In genomic region chr14:75279153-75279738, GRCh38 we compare ENCODE assay signal across 8 cellular contexts. TPM values are rescaled to one million over a fixed set of nuclear protein-coding genes. Genes with fewer than 3 reads are reported as not detected.
A peak's percentile ranks its signal among the peaks of the same experiment; 100 is the strongest.
DNase-seq lines count a peak whose midpoint lies in the region; ATAC-seq lines count a peak whose summit lies in the region.

No MANE protein-coding gene starts in this region.

- DNase-seq in NCI-H82 (lab: John Stamatoyannopoulos, UW) = peak; percentile 39
- DNase-seq in NCI-H82 treated with DMSO at 0.1 percent for 48 hours (lab: John Stamatoyannopoulos, UW; ENCODE audit: unreplicated experiment) = no peak
- DNase-seq in NCI-H2227 (lab: John Stamatoyannopoulos, UW; ENCODE audit: unreplicated experiment) = peak; percentile 69
- peak; percentile 64 for DNase-seq in activated CD8-positive, alpha-beta T cell treated with anti-CD3 and anti-CD28 coated beads, Interleukin-2, amount 10 ng/mL, durations not matched to agents 7 days and 5 days
- peak; percentile 21 for DNase-seq in epidermal melanocyte (ENCODE audit: insufficient read length, low spot score)
- DNase-seq in middle frontal gyrus (ENCODE audit: extremely low spot score, low spot score) = peak; percentile 34
- peak; percentile 40 for DNase-seq in stromal cell of bone marrow (ENCODE audit: low read depth)
- DNase-seq in NK-92 treated with Interleukin-12 subunit alpha and Interleukin-12 subunit beta, amount 100 ng/mL, for 24 hours (lab: John Stamatoyannopoulos, UW) = no peak

- H3K27ac Mint-ChIP-seq in activated CD8-positive, alpha-beta T cell treated with anti-CD3 and anti-CD28 coated beads, Interleukin-2, amount 10 ng/mL, durations not matched to agents 7 days and 5 days = peak overlapping the region; percentile 98

- ATAC-seq in activated CD8-positive, alpha-beta T cell treated with anti-CD3 and anti-CD28 coated beads, Interleukin-2, amount 10 ng/mL, durations not matched to agents 7 days and 5 days = no peak

- H3K9me3 Mint-ChIP-seq in activated CD8-positive, alpha-beta T cell treated with anti-CD3 and anti-CD28 coated beads, Interleukin-2, amount 10 ng/mL, durations not matched to agents 7 days and 5 days (ENCODE audit: insufficient read depth) = no peaks in the 10 kb centered on the region

- peaks cover 45% of the 10 kb centered on the region for H3K4me1 Mint-ChIP-seq in activated CD8-positive, alpha-beta T cell treated with anti-CD3 and anti-CD28 coated beads, Interleukin-2, amount 10 ng/mL, durations not matched to agents 7 days and 5 days (ENCODE audit: low read depth)

- peak overlapping the region; percentile 82 for H3K4me3 Mint-ChIP-seq in activated CD8-positive, alpha-beta T cell treated with anti-CD3 and anti-CD28 coated beads, Interleukin-2, amount 10 ng/mL, durations not matched to agents 7 days and 5 days

- CTCF ChIA-PET in activated CD8-positive, alpha-beta T cell treated with anti-CD3 and anti-CD28 coated beads, Interleukin-2, amount 10 ng/mL, durations not matched to agents 7 days and 5 days (lab: Charles Lee) = no interaction called here

- peaks cover 6% of the 10 kb centered on the region for H3K36me3 Mint-ChIP-seq in activated CD8-positive, alpha-beta T cell treated with anti-CD3 and anti-CD28 coated beads, Interleukin-2, amount 10 ng/mL, durations not matched to agents 7 days and 5 days (ENCODE audit: low read depth)

- POLR2A ChIA-PET in activated CD8-positive, alpha-beta T cell treated with anti-CD3 and anti-CD28 coated beads, Interleukin-2, amount 10 ng/mL, durations not matched to agents 7 days and 5 days (lab: Charles Lee) = interaction anchor here (1.1 to 1.3 kb wide), 2 partner anchors 12 to 15 kb away, joined by 3 to 4 read pairs; no protein-coding TSS in a partner anchor

- peaks cover 63% of the 10 kb centered on the region for H3K27me3 Mint-ChIP-seq in activated CD8-positive, alpha-beta T cell treated with anti-CD3 and anti-CD28 coated beads, Interleukin-2, amount 10 ng/mL, durations not matched to agents 7 days and 5 days (ENCODE audit: low read depth)

RNA-seq across cellular contexts. Expression of gene FOS, which starts 0.6 kb away (rescaled TPM):
- total RNA-seq in activated CD8-positive, alpha-beta T cell treated with anti-CD3 and anti-CD28 coated beads, Interleukin-2, amount 10 ng/mL, durations not matched to agents 7 days and 5 days = 100 to 1,000 TPM; 201 to 219 TPM

Comparison
In these comparisons a context has a peak if more than half of its experiments do, and no peak if none do; other contexts are left out.
1. DNase-seq: peak in NCI-H82 (single experiment), NCI-H2227 (single experiment), activated CD8-positive, alpha-beta T cell treated with anti-CD3 and anti-CD28 coated beads, Interleukin-2, amount 10 ng/mL, durations not matched to agents 7 days and 5 days (single experiment), epidermal melanocyte (single experiment), middle frontal gyrus (single experiment) and stromal cell of bone marrow (single experiment); none in NCI-H82 treated with DMSO at 0.1 percent for 48 hours (single experiment) and NK-92 treated with Interleukin-12 subunit alpha and Interleukin-12 subunit beta, amount 100 ng/mL, for 24 hours (single experiment).